ENCODE assay signal across 21 cellular contexts in genomic region chr5:175606409-175606808, GRCh38. TPM values are rescaled to one million over a fixed set of nuclear protein-coding genes. Genes with fewer than 3 reads are reported as not detected.
"Had no signal": no experiment of that assay in that cellular context is flagged by ENCODE, and none has a peak within 500 bp of the region (broad histone marks: within the 10 kb centered on the region; RNA-seq: fewer than 3 reads in every experiment).

No MANE protein-coding gene starts in this region.

- H3K9me3 ChIP-seq: colonic mucosa, psoas muscle, spleen, testis, tibial nerve had no signal

- H3K4me1 ChIP-seq: colonic mucosa, psoas muscle, spleen, testis, tibial nerve had no signal

- FAIRE-seq: endothelial cell of umbilical vein had no signal

- DNase-seq: colonic mucosa; dermis blood vessel endothelial cell; endodermal cell; foreskin melanocyte; heart right ventricle; mammary epithelial cell; naive thymus-derived CD4-positive, alpha-beta T cell; nephron progenitor cell; psoas muscle; retina; spleen; stimulated activated CD4-positive, alpha-beta T cell treated with anti-CD3 and anti-CD28 coated beads, Interleukin-15, amount 100 ng/mL, for 24 hours; stimulated activated CD4-positive, alpha-beta T cell treated with anti-CD3 and anti-CD28 coated beads, Interleukin-1b, Interleukin-23, amount 100 ng/mL, for 48 hours; stimulated activated CD4-positive, alpha-beta T cell treated with anti-CD3 and anti-CD28 coated beads, Interleukin-4, amount 100 ng/mL, for 24 hours; stimulated activated naive B cell treated with anti-CD40 and anti-IgM and Interleukin-4, amounts not matched to agents 10 μg/mL and 1 μg/mL and 100 μg/mL, for 72 hours; stimulated activated naive CD8-positive, alpha-beta T cell treated with anti-CD3 and anti-CD28 coated beads, Interleukin-15, amount 100 ng/mL, for 72 hours; testis had no signal

- H3K36me3 ChIP-seq: colonic mucosa, heart right ventricle, spleen, tibial nerve had no signal

- H3K4me3 ChIP-seq: colonic mucosa, heart right ventricle, psoas muscle, spleen, testis, tibial nerve had no signal

- H3K4me3 Mint-ChIP-seq: endodermal cell; naive thymus-derived CD4-positive, alpha-beta T cell; nephron progenitor cell; stimulated activated naive B cell treated with anti-CD40 and anti-IgM and Interleukin-4, amounts not matched to agents 10 μg/mL and 1 μg/mL and 100 μg/mL, for 72 hours; stimulated activated naive CD8-positive, alpha-beta T cell treated with anti-CD3 and anti-CD28 coated beads, Interleukin-15, amount 100 ng/mL, for 72 hours had no signal

- H3K27ac Mint-ChIP-seq: endodermal cell; nephron progenitor cell; stimulated activated naive B cell treated with anti-CD40 and anti-IgM and Interleukin-4, amounts not matched to agents 10 μg/mL and 1 μg/mL and 100 μg/mL, for 72 hours; stimulated activated naive CD8-positive, alpha-beta T cell treated with anti-CD3 and anti-CD28 coated beads, Interleukin-15, amount 100 ng/mL, for 72 hours had no signal

- H3K27ac ChIP-seq: colonic mucosa, heart right ventricle, psoas muscle, spleen, testis, tibial nerve had no signal

- ATAC-seq: heart right ventricle; left lobe of liver; naive thymus-derived CD4-positive, alpha-beta T cell; psoas muscle; sciatic nerve; stimulated activated naive B cell treated with anti-CD40 and anti-IgM and Interleukin-4, amounts not matched to agents 10 μg/mL and 1 μg/mL and 100 μg/mL, for 72 hours; stimulated activated naive CD8-positive, alpha-beta T cell treated with anti-CD3 and anti-CD28 coated beads, Interleukin-15, amount 100 ng/mL, for 72 hours had no signal

- H3K27me3 ChIP-seq: colonic mucosa, heart right ventricle, testis, tibial nerve had no signal

- H3K4me1 Mint-ChIP-seq: stimulated activated naive B cell treated with anti-CD40 and anti-IgM and Interleukin-4, amounts not matched to agents 10 μg/mL and 1 μg/mL and 100 μg/mL, for 72 hours had no signal

RNA-seq across cellular contexts. Expression of gene HRH2, which starts 51.5 kb away (rescaled TPM):
- total RNA-seq: dermis blood vessel endothelial cell, endothelial cell of umbilical vein, mammary epithelial cell had no signal
- polyA plus RNA-seq: endothelial cell of umbilical vein had no signal
